11 cellular contexts compared by ENCODE assay signal in the genomic region with DNA sequence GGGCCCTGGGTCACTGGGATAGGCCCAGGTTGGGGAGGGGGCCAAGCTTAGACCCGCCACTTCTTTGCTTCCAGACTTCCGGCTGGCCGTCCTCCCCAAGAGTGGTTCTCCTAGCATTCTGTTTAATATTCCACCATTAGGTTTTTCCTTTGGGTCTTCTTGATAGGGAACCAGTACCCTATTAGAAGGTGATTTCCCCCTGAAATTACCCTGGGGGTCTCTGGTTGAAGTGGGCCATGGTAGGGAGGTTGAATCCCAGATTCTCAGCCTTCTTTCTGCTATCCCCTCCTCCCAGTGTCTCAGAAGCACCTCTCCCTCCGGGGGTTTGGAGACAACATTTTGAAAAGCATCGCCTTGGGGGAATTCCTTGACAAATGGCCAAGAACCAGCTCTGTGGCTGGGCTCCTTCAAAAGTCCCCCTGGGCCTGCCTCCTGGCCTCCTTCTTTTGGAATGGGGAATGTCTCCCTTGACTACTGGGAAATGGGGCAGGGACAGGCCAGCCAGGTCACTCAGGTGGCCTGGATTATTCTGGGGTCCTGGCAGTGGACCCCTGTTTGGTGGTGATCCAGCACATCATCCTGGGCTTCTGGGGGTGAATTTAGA. TPM values are rescaled to one million over a fixed set of nuclear protein-coding genes. Genes with fewer than 3 reads are reported as not detected.
DNase-seq lines count a peak whose midpoint lies in the region; ATAC-seq, FAIRE-seq and TF ChIP-seq lines count a peak whose summit lies in the region.
"Had no signal": no experiment of that assay in that cellular context is flagged by ENCODE, and none has a peak within 500 bp of the region (broad histone marks: within the 10 kb centered on the region; RNA-seq: fewer than 3 reads in every experiment).

No MANE protein-coding gene starts in this region.

- H3K9me3 ChIP-seq in GM12878 (replicated peaks; ENCODE audit: control insufficient read depth, insufficient read depth, low read length): no peaks in the 10 kb centered on the region
- no peaks in the 10 kb centered on the region for H3K9me3 ChIP-seq in naive thymus-derived CD4-positive, alpha-beta T cell (ENCODE audit: control insufficient read depth in 2 of 3, low read length in 3 of 3)

- intact Hi-C loops in GM12878 (cut with micrococcal nuclease; ENCODE audit: unreplicated experiment) (loop anchor here (10.0 kb wide), 1 partner anchor 109 kb away; no protein-coding TSS in a partner anchor), sciatic nerve (cut with DNase I) (loop anchor here (10.0 kb wide), 1 partner anchor 279 kb away; the partner anchor contains the start of gene PLXDC1)
- intact Hi-C loops in naive thymus-derived CD4-positive, alpha-beta T cell (cut with micrococcal nuclease): loop anchor here in 1 of 2 donors (10.0 kb wide), 1 partner anchor 219 kb away; no protein-coding TSS in a partner anchor

- RAD21 ChIA-PET in GM12878 (lab: Charles Lee; ENCODE audit: unreplicated experiment): no interaction called here

- SMC1A ChIA-PET in GM12878 (lab: Charles Lee; ENCODE audit: uncharacterized antibody, unreplicated experiment): no interaction called here

- H3K27me3 ChIP-seq in GM12878 (replicated peaks in 1 of 2; ENCODE audit: control insufficient read depth in 2 of 2, insufficient read depth in 2 of 2, low read length in 1 of 2): no peaks in the 10 kb centered on the region
- H3K27me3 ChIP-seq in naive thymus-derived CD4-positive, alpha-beta T cell (ENCODE audit: control insufficient read depth in 2 of 2, insufficient read depth in 2 of 2, low read length in 2 of 2): no peaks in the 10 kb centered on the region
- no peaks in the 10 kb centered on the region for H3K27me3 ChIP-seq in brain microvascular endothelial cell (replicated peaks)

- no peak overlapping the region for H3K27ac ChIP-seq in GM12878 (ENCODE audit: control insufficient read depth, insufficient read depth)
- peak overlapping the region; percentile 88 for H3K27ac ChIP-seq in naive thymus-derived CD4-positive, alpha-beta T cell (ENCODE audit: low read depth, low read length)
- no peak overlapping the region for H3K27ac ChIP-seq in brain microvascular endothelial cell

- peak overlapping the region; percentile 63 for H3K27ac Mint-ChIP-seq in stimulated activated naive CD8-positive, alpha-beta T cell treated with anti-CD3 and anti-CD28 coated beads, Interleukin-15, Interleukin-2, amounts not matched to agents 100 ng/mL and 50 ng/mL, for 24 hours
- peak overlapping the region; percentile 4 to 94 (median 88) for H3K27ac Mint-ChIP-seq in naive thymus-derived CD4-positive, alpha-beta T cell

- no peak for DNase-seq in stimulated activated naive CD8-positive, alpha-beta T cell treated with anti-CD3 and anti-CD28 coated beads, Interleukin-15, Interleukin-2, amounts not matched to agents 100 U/mL and 50 U/mL, for 24 hours
- DNase-seq in GM12878 (ENCODE audit: low read depth, low spot score) (no peak), RPMI8226 (no peak), sciatic nerve (ENCODE audit: low spot score) (no peak), brain microvascular endothelial cell (no peak)
- no peak for DNase-seq in naive thymus-derived CD4-positive, alpha-beta T cell
- no peak for DNase-seq in NK-92 treated with Interleukin-12 subunit alpha and Interleukin-12 subunit beta, amount 100 ng/mL, for 24 hours (lab: John Stamatoyannopoulos, UW)
- DNase-seq: COR-L47, NCI-H1048, SW 1271 had no signal

- H3K36me3 Mint-ChIP-seq in stimulated activated naive CD8-positive, alpha-beta T cell treated with anti-CD3 and anti-CD28 coated beads, Interleukin-15, Interleukin-2, amounts not matched to agents 100 ng/mL and 50 ng/mL, for 24 hours (ENCODE audit: low read depth): peaks cover 39% of the 10 kb centered on the region
- peaks cover 0 to 20% (median 6%) of the 10 kb centered on the region in 5 donors for H3K36me3 Mint-ChIP-seq in naive thymus-derived CD4-positive, alpha-beta T cell

- no TSS peak for BruUV-seq in GM12878 (replicated peaks; lab: Mats Ljungman, UMichigan)

- TF ChIP-seq EP300 in GM12878 (IDR thresholded peaks at IDR 0.05; ENCODE audit: borderline replicate concordance in 1 of 2, control insufficient read depth in 1 of 2, low read depth in 2 of 2, low read length in 2 of 2): no peak

- CTCF ChIA-PET in GM12878 (lab: Yijun Ruan, JAX): no interaction called here
- CTCF ChIA-PET in naive thymus-derived CD4-positive, alpha-beta T cell (lab: Charles Lee): no interaction called here

- no peak for TF ChIP-seq RAD21 in GM12878 (IDR thresholded peaks at IDR 0.05; ENCODE audit: insufficient read depth, low read depth, low read length)

- in situ Hi-C loops in GM12878 (cut with MboI): no loop called here
- in situ Hi-C loops in brain microvascular endothelial cell (cut with HindIII; ENCODE audit: low pct_ligation_motif_present, low sequenced_read_pairs): no loop called here

- H3K27me3 Mint-ChIP-seq in stimulated activated naive CD8-positive, alpha-beta T cell treated with anti-CD3 and anti-CD28 coated beads, Interleukin-15, Interleukin-2, amounts not matched to agents 100 ng/mL and 50 ng/mL, for 24 hours: no peaks in the 10 kb centered on the region
- H3K27me3 Mint-ChIP-seq in naive thymus-derived CD4-positive, alpha-beta T cell: no peaks in the 10 kb centered on the region

- TF ChIP-seq POLR2A in GM12878 (IDR thresholded peaks at IDR 0.05; ENCODE audit: low read depth, low read length): no peak

- no peak overlapping the region for H3K4me3 ChIP-seq in GM12878
- no peak overlapping the region for H3K4me3 ChIP-seq in naive thymus-derived CD4-positive, alpha-beta T cell (ENCODE audit: low read length)
- H3K4me3 ChIP-seq in brain microvascular endothelial cell (ENCODE audit: low read depth, low read length): no peak overlapping the region

- ATAC-seq in stimulated activated naive CD8-positive, alpha-beta T cell treated with anti-CD3 and anti-CD28 coated beads, Interleukin-15, Interleukin-2, amounts not matched to agents 100 U/mL and 50 U/mL, for 24 hours: no peak
- ATAC-seq in GM12878: no peak
- no peak for ATAC-seq in naive thymus-derived CD4-positive, alpha-beta T cell
- no peak for ATAC-seq in sciatic nerve

- peaks cover 93% of the 10 kb centered on the region for H3K4me1 Mint-ChIP-seq in stimulated activated naive CD8-positive, alpha-beta T cell treated with anti-CD3 and anti-CD28 coated beads, Interleukin-15, Interleukin-2, amounts not matched to agents 100 ng/mL and 50 ng/mL, for 24 hours (ENCODE audit: low read depth)
- peaks cover 59 to 93% (median 84%) of the 10 kb centered on the region in 7 donors for H3K4me1 Mint-ChIP-seq in naive thymus-derived CD4-positive, alpha-beta T cell

- H3K79me2 ChIP-seq in GM12878 (ENCODE audit: control insufficient read depth, insufficient read depth, low read length): peaks cover 67% of the 10 kb centered on the region

- peaks cover 25% of the 10 kb centered on the region for H3K4me1 ChIP-seq in GM12878 (ENCODE audit: control insufficient read depth, insufficient read depth, low read length)
- H3K4me1 ChIP-seq in naive thymus-derived CD4-positive, alpha-beta T cell (ENCODE audit: control insufficient read depth in 2 of 2, insufficient read depth in 2 of 2, low read length in 2 of 2): peaks cover 72 to 82% of the 10 kb centered on the region in 2 donors

- TF ChIP-seq CTCF in GM12878 (IDR thresholded peaks at IDR 0.05 in 2 of 3, conservative IDR thresholded peaks at IDR 0.05 in 1 of 3; ENCODE audit: control insufficient read depth in 2 of 3, extremely low read depth in 1 of 3, insufficient read depth in 1 of 3, low read depth in 3 of 3, low read length in 3 of 3): no peak
- TF ChIP-seq CTCF in brain microvascular endothelial cell (IDR thresholded peaks at IDR 0.05; ENCODE audit: low read depth, low read length, missing control alignments): no peak

- H3K4me3 Mint-ChIP-seq in stimulated activated naive CD8-positive, alpha-beta T cell treated with anti-CD3 and anti-CD28 coated beads, Interleukin-15, Interleukin-2, amounts not matched to agents 100 ng/mL and 50 ng/mL, for 24 hours: no peak overlapping the region
- peak overlapping the region in 9 of 10 donors; percentile 2 to 100 (median 45) for H3K4me3 Mint-ChIP-seq in naive thymus-derived CD4-positive, alpha-beta T cell

- no peaks in the 10 kb centered on the region for H3K9me3 Mint-ChIP-seq in stimulated activated naive CD8-positive, alpha-beta T cell treated with anti-CD3 and anti-CD28 coated beads, Interleukin-15, Interleukin-2, amounts not matched to agents 100 ng/mL and 50 ng/mL, for 24 hours
- no peaks in the 10 kb centered on the region for H3K9me3 Mint-ChIP-seq in naive thymus-derived CD4-positive, alpha-beta T cell

- H3K4me2 ChIP-seq in GM12878 (ENCODE audit: control insufficient read depth, insufficient read depth): peak overlapping the region; percentile 38

- H2AFZ ChIP-seq in GM12878 (ENCODE audit: control insufficient read depth, low read depth, low read length): no peak overlapping the region

- POLR2A ChIA-PET in GM12878 (lab: Charles Lee): interaction anchor here (1.0 kb wide), 1 partner anchor 22 kb away, joined by 3 read pairs; the partner anchor contains the start of gene RPL23
- POLR2A ChIA-PET in naive thymus-derived CD4-positive, alpha-beta T cell (lab: Charles Lee): interaction anchor here (0.6 to 7.1 kb wide), 4 partner anchors 10 to 1051 kb away, joined by 3 to 58 read pairs (median 3); no protein-coding TSS in a partner anchor

- 63% methylated on average over 5 of the region's 5 CpGs for WGBS in GM12878 (ENCODE audit: insufficient coverage, insufficient replicate concordance, low lambda C conversion rate, missing lambda C conversion rate)

- FAIRE-seq in GM12878 (lab: Jason Lieb, UNC): no peak

- H3K9ac ChIP-seq in GM12878 (ENCODE audit: control insufficient read depth, insufficient read depth, low read length): no peak overlapping the region

- peaks cover 11 to 28% of the 10 kb centered on the region in 2 experiments; a peak in 3 of 4 replicates for H3K36me3 ChIP-seq in GM12878 (ENCODE audit: control insufficient read depth in 2 of 2, insufficient read depth in 2 of 2, low read length in 1 of 2)
- H3K36me3 ChIP-seq in naive thymus-derived CD4-positive, alpha-beta T cell (ENCODE audit: control insufficient read depth in 2 of 3, insufficient read depth in 3 of 3, low read length in 3 of 3): peaks cover 0 to 10% (median 0%) of the 10 kb centered on the region in 3 experiments
- peaks cover 39% of the 10 kb centered on the region for H3K36me3 ChIP-seq in brain microvascular endothelial cell (replicated peaks)

- H4K20me1 ChIP-seq in GM12878 (ENCODE audit: control insufficient read depth, insufficient read depth): peaks cover 10% of the 10 kb centered on the region; the same call in 1 of the 2 replicates

RNA-seq across cellular contexts. Expression of gene LASP1, which starts 5.7 kb away (rescaled TPM):
- total RNA-seq in GM12878 (2013; cell fraction: nucleolus; rRNA removed): 86.9 and 95.9 TPM in 2 replicates
- total RNA-seq in GM12878 (2014; rRNA removed): 40.9 and 42.3 TPM in 2 replicates
- total RNA-seq in GM12878 (2014; rRNA removed; fragmentation: Illumina TruSeq; extraction: Trizol): 33.8 and 37.6 TPM in 2 replicates
- 105 and 114 TPM in 2 replicates for total RNA-seq in GM12878 (2021)
- 52.3 TPM for polyA plus RNA-seq in GM12878 (2011; ENCODE audit: low read depth)
- polyA plus RNA-seq in GM12878 (2011; rRNA removed): 39.4 and 47.7 TPM in 2 replicates
- polyA plus RNA-seq in GM12878 (2011; cell fraction: cytosol; rRNA removed): 88.5 and 98.7 TPM in 2 replicates
- 47.3 and 65.2 TPM in 2 replicates for polyA plus RNA-seq in GM12878 (2011; cell fraction: nucleus; rRNA removed)
- polyA plus RNA-seq in GM12878 (2012): 89.6 and 99.7 TPM in 2 replicates
- 69.5 and 81.8 TPM in 2 replicates for polyA plus RNA-seq in GM12878 (2014; fragmentation: Illumina TruSeq; extraction: Trizol)
- 10 to 100 TPM; 21.0 to 27.0 TPM for polyA plus RNA-seq in GM12878 (2014; fragmentation: Nextera tagmentation; extraction: Ambion mirVana)
- polyA plus RNA-seq in GM12878 (2014; rRNA removed): 78.9 and 85.4 TPM in 2 replicates
- polyA plus RNA-seq in GM12878 (2016; fragmentation: Nextera tagmentation; extraction: Ambion mirVana): 10 to 100 TPM; 70.8 to 74.5 TPM
- 53.3 and 89.4 TPM in 2 replicates for polyA minus RNA-seq in GM12878 (2011; rRNA and poly(A)+ RNA removed)
- 35.5 and 39.2 TPM in 2 replicates for polyA minus RNA-seq in GM12878 (2011; cell fraction: cytosol; rRNA and poly(A)+ RNA removed)
- 19.1 and 33.7 TPM in 2 replicates for polyA minus RNA-seq in GM12878 (2011; cell fraction: nucleus; rRNA and poly(A)+ RNA removed)
- total RNA-seq in naive thymus-derived CD4-positive, alpha-beta T cell: 100 to 1,000 TPM in 4 of 5 experiments, 10 to 100 TPM in 1; 75.3 to 199 (median 113) TPM
- 10 to 100 TPM; 43.4 to 54.5 TPM for polyA plus RNA-seq in naive thymus-derived CD4-positive, alpha-beta T cell
- 127 TPM for total RNA-seq in sciatic nerve

RNA-seq across cellular contexts. Expression of gene RPL23, which starts 22.1 kb away (rescaled TPM):
- 251 and 278 TPM in 2 replicates for total RNA-seq in GM12878 (2013; cell fraction: nucleolus; rRNA removed)
- 2,317 and 2,414 TPM in 2 replicates for total RNA-seq in GM12878 (2014; rRNA removed)
- total RNA-seq in GM12878 (2014; rRNA removed; fragmentation: Illumina TruSeq; extraction: Trizol): 3,231 and 3,325 TPM in 2 replicates
- 2,200 and 2,256 TPM in 2 replicates for total RNA-seq in GM12878 (2021)
- polyA plus RNA-seq in GM12878 (2011; ENCODE audit: low read depth): 15,073 TPM
- polyA plus RNA-seq in GM12878 (2011; rRNA removed): 2,867 and 3,528 TPM in 2 replicates
- 1,769 and 1,817 TPM in 2 replicates for polyA plus RNA-seq in GM12878 (2011; cell fraction: cytosol; rRNA removed)
- 668 and 763 TPM in 2 replicates for polyA plus RNA-seq in GM12878 (2011; cell fraction: nucleus; rRNA removed)
- 4,332 and 4,612 TPM in 2 replicates for polyA plus RNA-seq in GM12878 (2012)
- 4,821 and 5,052 TPM in 2 replicates for polyA plus RNA-seq in GM12878 (2014; fragmentation: Illumina TruSeq; extraction: Trizol)
- polyA plus RNA-seq in GM12878 (2014; fragmentation: Nextera tagmentation; extraction: Ambion mirVana): 1,000 to 10,000 TPM; 3,319 to 3,754 TPM
- 3,219 and 3,296 TPM in 2 replicates for polyA plus RNA-seq in GM12878 (2014; rRNA removed)
- polyA plus RNA-seq in GM12878 (2016; fragmentation: Nextera tagmentation; extraction: Ambion mirVana): 1,000 to 10,000 TPM; 2,341 to 2,536 TPM
- 682 and 694 TPM in 2 replicates for polyA minus RNA-seq in GM12878 (2011; rRNA and poly(A)+ RNA removed)
- 326 and 362 TPM in 2 replicates for polyA minus RNA-seq in GM12878 (2011; cell fraction: cytosol; rRNA and poly(A)+ RNA removed)
- polyA minus RNA-seq in GM12878 (2011; cell fraction: nucleus; rRNA and poly(A)+ RNA removed): 94.9 and 131 TPM in 2 replicates
- total RNA-seq in naive thymus-derived CD4-positive, alpha-beta T cell: 1,000 to 10,000 TPM; 1,312 to 2,438 (median 1,877) TPM
- 1,000 to 10,000 TPM; 1,326 to 1,996 TPM for polyA plus RNA-seq in naive thymus-derived CD4-positive, alpha-beta T cell
- total RNA-seq in sciatic nerve: 1,106 TPM

RNA-seq across cellular contexts. Expression of gene CWC25, which starts 50.5 kb away (rescaled TPM):
- total RNA-seq in GM12878 (2013; cell fraction: nucleolus; rRNA removed): 35.9 and 43.1 TPM in 2 replicates
- total RNA-seq in GM12878 (2014; rRNA removed): 14.7 and 17.5 TPM in 2 replicates
- 18.5 and 19.9 TPM in 2 replicates for total RNA-seq in GM12878 (2014; rRNA removed; fragmentation: Illumina TruSeq; extraction: Trizol)
- total RNA-seq in GM12878 (2021): 15.9 and 17.1 TPM in 2 replicates
- 15.8 TPM for polyA plus RNA-seq in GM12878 (2011; ENCODE audit: low read depth)
- polyA plus RNA-seq in GM12878 (2011; rRNA removed): 29.6 and 30.7 TPM in 2 replicates
- polyA plus RNA-seq in GM12878 (2011; cell fraction: cytosol; rRNA removed): 25.2 and 26.9 TPM in 2 replicates
- polyA plus RNA-seq in GM12878 (2011; cell fraction: nucleus; rRNA removed): 82.1 and 92.2 TPM in 2 replicates
- 20.4 and 24.4 TPM in 2 replicates for polyA plus RNA-seq in GM12878 (2012)
- 29.7 and 29.9 TPM in 2 replicates for polyA plus RNA-seq in GM12878 (2014; fragmentation: Illumina TruSeq; extraction: Trizol)
- 10 to 100 TPM; 25.0 to 29.7 TPM for polyA plus RNA-seq in GM12878 (2014; fragmentation: Nextera tagmentation; extraction: Ambion mirVana)
- 19.9 and 28.1 TPM in 2 replicates for polyA plus RNA-seq in GM12878 (2014; rRNA removed)
- polyA plus RNA-seq in GM12878 (2016; fragmentation: Nextera tagmentation; extraction: Ambion mirVana): 10 to 100 TPM; 15.4 to 20.9 TPM
- polyA minus RNA-seq in GM12878 (2011; rRNA and poly(A)+ RNA removed): 14.0 and 14.2 TPM in 2 replicates
- polyA minus RNA-seq in GM12878 (2011; cell fraction: cytosol; rRNA and poly(A)+ RNA removed): 3.2 and 5.6 TPM in 2 replicates
- 7.7 and 10.5 TPM in 2 replicates for polyA minus RNA-seq in GM12878 (2011; cell fraction: nucleus; rRNA and poly(A)+ RNA removed)
- total RNA-seq in naive thymus-derived CD4-positive, alpha-beta T cell: 10 to 100 TPM; 33.0 to 69.5 (median 53.4) TPM
- 1 to 10 TPM; 5.0 to 8.5 TPM for polyA plus RNA-seq in naive thymus-derived CD4-positive, alpha-beta T cell
- 25.6 TPM for total RNA-seq in sciatic nerve
